Comparison of ENCODE assay signal across 14 cellular contexts in the genomic region with DNA sequence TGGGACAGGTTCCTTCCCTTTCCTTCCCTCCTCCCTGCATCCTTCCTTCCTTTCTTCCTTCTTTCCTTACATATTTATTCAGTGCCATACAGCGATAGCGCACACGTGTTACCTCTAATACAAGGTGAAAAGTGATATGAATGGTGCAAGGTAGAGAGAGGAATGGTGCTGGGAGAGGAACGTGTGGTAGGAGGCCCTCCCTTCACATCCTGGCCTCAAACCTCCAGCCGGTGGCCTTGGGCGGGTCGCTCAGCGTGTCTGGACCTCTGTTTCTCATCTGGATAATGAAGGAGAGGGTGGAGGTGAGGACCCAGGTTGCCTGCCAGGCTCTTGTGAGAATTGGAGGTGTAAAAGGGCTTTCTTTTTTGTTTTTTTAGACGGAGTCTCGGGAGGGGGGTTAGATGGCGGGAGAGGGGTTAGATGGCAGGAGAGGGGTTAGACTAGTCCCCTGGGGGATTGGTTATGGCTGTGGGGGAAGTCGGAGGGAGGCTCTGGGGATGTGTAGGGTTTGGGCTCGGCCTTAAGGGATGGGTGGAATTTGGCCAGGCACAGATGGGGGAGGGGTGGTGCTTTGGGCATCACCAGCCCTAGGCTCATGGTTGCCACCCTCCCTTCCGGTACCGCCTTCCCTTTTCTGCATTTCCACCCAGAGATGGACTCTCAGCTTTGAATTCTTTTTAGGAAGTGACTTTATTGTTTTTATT. TPM values are rescaled to one million over a fixed set of nuclear protein-coding genes. Genes with fewer than 3 reads are reported as not detected.
DNase-seq lines count a peak whose midpoint lies in the region; ATAC-seq and TF ChIP-seq lines count a peak whose summit lies in the region.
"Had no signal": no experiment of that assay in that cellular context is flagged by ENCODE, and none has a peak within 500 bp of the region (broad histone marks: within the 10 kb centered on the region; RNA-seq: fewer than 3 reads in every experiment).

No MANE protein-coding gene starts in this region.

- POLR2A ChIA-PET in RWPE1 (lab: Yijun Ruan, JAX; ENCODE audit: low non-redundant PET), result no interaction called here

- peaks cover 56 to 100% of the 10 kb centered on the region in 2 donors for H3K4me1 ChIP-seq in thoracic aorta (ENCODE audit: control insufficient read depth in 1 of 2, low read depth in 2 of 2)

- H3K27ac ChIP-seq in RWPE1, result peak overlapping the region; percentile 100
- peak overlapping the region; percentile 68 to 69 for H3K27ac ChIP-seq in coronary artery
- peak overlapping the region; percentile 84 to 93 for H3K27ac ChIP-seq in thoracic aorta

- peak overlapping the region; percentile 97 for H3K27ac Mint-ChIP-seq in nephron progenitor cell

- DNase-seq in RWPE1 (ENCODE audit: low spot score) (no peak), coronary artery (ENCODE audit: low spot score) (no peak), nephron progenitor cell (no peak), thoracic aorta (ENCODE audit: low spot score) (no peak), NCI-H2029 treated with DMSO at 0.1 percent for 48 hours (lab: John Stamatoyannopoulos, UW) (no peak), Ammon's horn (ENCODE audit: low spot score) (no peak), AG08396 (ENCODE audit: low spot score) (no peak), DMS153 treated with DMSO at 0.1 percent for 48 hours (lab: John Stamatoyannopoulos, UW; ENCODE audit: unreplicated experiment) (no peak)
- DNase-seq: GOT3; MM.1S; NCI-H187; NCI-H510A treated with DMSO at 0.1 percent for 48 hours; stimulated activated CD4-positive, alpha-beta T cell treated with anti-CD3 and anti-CD28 coated beads, Interleukin-2, amount 100 ng/mL, for 24 hours; SW 1271 had no signal

- H3K4me3 ChIP-seq in coronary artery (no peak overlapping the region), thoracic aorta (no peak overlapping the region)

- peaks cover 4% of the 10 kb centered on the region for H3K36me3 Mint-ChIP-seq in nephron progenitor cell (ENCODE audit: low read depth)

- H3K27me3 ChIP-seq in thoracic aorta (replicated peaks; ENCODE audit: insufficient read depth), result no peaks in the 10 kb centered on the region

- H3K9me3 Mint-ChIP-seq in nephron progenitor cell, result no peaks in the 10 kb centered on the region

- H3K36me3 ChIP-seq in thoracic aorta, result no peaks in the 10 kb centered on the region

- CTCF ChIA-PET in RWPE1 (lab: Yijun Ruan, JAX), result no interaction called here

- ATAC-seq in thoracic aorta (ENCODE audit: insufficient number of reproducible peaks, low FRiP score, low read depth), result no peak

- H3K4me3 Mint-ChIP-seq in nephron progenitor cell, result peak overlapping the region; percentile 61

- peaks cover 87% of the 10 kb centered on the region for H3K4me1 Mint-ChIP-seq in nephron progenitor cell

- H3K27me3 Mint-ChIP-seq in nephron progenitor cell (ENCODE audit: low read depth, poor library complexity), result peaks cover 2% of the 10 kb centered on the region

- no peaks in the 10 kb centered on the region for H3K9me3 ChIP-seq in thoracic aorta

- TF ChIP-seq CTCF in RWPE1 (conservative IDR thresholded peaks at IDR 0.05; ENCODE audit: low read depth) (no peak), coronary artery (IDR thresholded peaks at IDR 0.05) (no peak), nephron progenitor cell (IDR thresholded peaks at IDR 0.05) (no peak), thoracic aorta (IDR thresholded peaks at IDR 0.05) (no peak)

RNA-seq across cellular contexts. Expression of a gene that starts 14.9 kb away (rescaled TPM):
- 10 to 100 TPM; 54.4 to 80.6 TPM for total RNA-seq in thoracic aorta
